ENCODE assay signal across 20 cellular contexts in genomic region chr9:26983340-26983739, GRCh38. TPM values are rescaled to one million over a fixed set of nuclear protein-coding genes. Genes with fewer than 3 reads are reported as not detected.
A peak's percentile ranks its signal among the peaks of the same experiment; 100 is the strongest.
DNase-seq lines count a peak whose midpoint lies in the region; ATAC-seq and TF ChIP-seq lines count a peak whose summit lies in the region.
"Had no signal": no experiment of that assay in that cellular context is flagged by ENCODE, and none has a peak within 500 bp of the region (broad histone marks: within the 10 kb centered on the region; RNA-seq: fewer than 3 reads in every experiment).

No MANE protein-coding gene starts in this region.

- no peaks in the 10 kb centered on the region for H3K9me3 Mint-ChIP-seq in central memory CD8-positive, alpha-beta T cell
- H3K9me3 Mint-ChIP-seq: activated CD4-positive, alpha-beta T cell treated with anti-CD3 and anti-CD28 coated beads, Interleukin-2, amount 10 ng/mL, durations not matched to agents 7 days and 5 days; activated naive CD4-positive, alpha-beta T cell treated with anti-CD3 and anti-CD28 coated beads, Interleukin-2, amount 50 U/mL, for 72 hours; brain; memory B cell had no signal

- no peaks in the 10 kb centered on the region for H3K4me1 ChIP-seq in ascending aorta
- H3K4me1 ChIP-seq: heart left ventricle, SJSA1 had no signal

- peak overlapping the region; percentile 62 for H3K27ac Mint-ChIP-seq in central memory CD8-positive, alpha-beta T cell (ENCODE audit: low read depth)
- H3K27ac Mint-ChIP-seq: activated CD4-positive, alpha-beta T cell treated with anti-CD3 and anti-CD28 coated beads, Interleukin-2, amount 10 ng/mL, durations not matched to agents 7 days and 5 days; activated naive CD4-positive, alpha-beta T cell treated with anti-CD3 and anti-CD28 coated beads, Interleukin-2, amount 50 U/mL, for 72 hours; brain; memory B cell had no signal

- no peak overlapping the region for H3K4me3 ChIP-seq in ascending aorta
- H3K4me3 ChIP-seq: heart left ventricle, SJSA1 had no signal

- H3K4me1 Mint-ChIP-seq in central memory CD8-positive, alpha-beta T cell, result no peaks in the 10 kb centered on the region
- H3K4me1 Mint-ChIP-seq: activated CD4-positive, alpha-beta T cell treated with anti-CD3 and anti-CD28 coated beads, Interleukin-2, amount 10 ng/mL, durations not matched to agents 7 days and 5 days; brain; memory B cell had no signal

- peaks cover 6 to 20% of the 10 kb centered on the region in 2 donors for H3K36me3 ChIP-seq in ascending aorta
- H3K36me3 ChIP-seq: SJSA1 had no signal

- H3K36me3 Mint-ChIP-seq in central memory CD8-positive, alpha-beta T cell (ENCODE audit: insufficient read depth), result peaks cover 9% of the 10 kb centered on the region

- no peaks in the 10 kb centered on the region for H3K9me3 ChIP-seq in ascending aorta
- H3K9me3 ChIP-seq: SJSA1 had no signal

- no peak overlapping the region for H3K27ac ChIP-seq in ascending aorta
- H3K27ac ChIP-seq: heart left ventricle, SJSA1 had no signal

- H3K27me3 Mint-ChIP-seq in central memory CD8-positive, alpha-beta T cell, result no peaks in the 10 kb centered on the region
- H3K27me3 Mint-ChIP-seq: activated CD4-positive, alpha-beta T cell treated with anti-CD3 and anti-CD28 coated beads, Interleukin-2, amount 10 ng/mL, durations not matched to agents 7 days and 5 days; brain; memory B cell had no signal

- no peaks in the 10 kb centered on the region for H3K27me3 ChIP-seq in ascending aorta
- H3K27me3 ChIP-seq: heart left ventricle, SJSA1 had no signal

- no peak overlapping the region for H3K4me3 Mint-ChIP-seq in central memory CD8-positive, alpha-beta T cell
- H3K4me3 Mint-ChIP-seq: activated CD4-positive, alpha-beta T cell treated with anti-CD3 and anti-CD28 coated beads, Interleukin-2, amount 10 ng/mL, durations not matched to agents 7 days and 5 days; brain; memory B cell had no signal

- no peak for TF ChIP-seq CTCF in ascending aorta (IDR thresholded peaks at IDR 0.05)

- ATAC-seq in GM18858 (IDR thresholded peaks at IDR 0.05; ENCODE audit: unreplicated experiment), result peak; percentile 67
- peak; percentile 68 for ATAC-seq in GM21528 (IDR thresholded peaks at IDR 0.05; ENCODE audit: low FRiP score, unreplicated experiment)
- peak; percentile 74 for ATAC-seq in HG03103 (IDR thresholded peaks at IDR 0.05; ENCODE audit: low read depth, unreplicated experiment)
- no peak for ATAC-seq in central memory CD8-positive, alpha-beta T cell (replicated peaks; ENCODE audit: extremely low read depth, poor library complexity, severe bottlenecking)
- no peak for ATAC-seq in HG02763 (IDR thresholded peaks at IDR 0.05; ENCODE audit: unreplicated experiment)
- ATAC-seq: activated naive CD4-positive, alpha-beta T cell treated with anti-CD3 and anti-CD28 coated beads, Interleukin-2, amount 50 U/mL, for 72 hours; heart left ventricle had no signal

- no peak for DNase-seq in central memory CD8-positive, alpha-beta T cell (ENCODE audit: low spot score in 2 of 2)
- no peak for DNase-seq in ascending aorta (ENCODE audit: low spot score in 2 of 2)
- no peak for DNase-seq in NCI-H2196 (lab: John Stamatoyannopoulos, UW; ENCODE audit: unreplicated experiment)
- DNase-seq: activated CD4-positive, alpha-beta T cell treated with anti-CD3 and anti-CD28 coated beads, Interleukin-2, amount 10 ng/mL, durations not matched to agents 7 days and 5 days; heart left ventricle; NCI-H1694 treated with DMSO at 0.1 percent for 48 hours; retina; stimulated activated CD4-positive, alpha-beta T cell treated with anti-CD3 and anti-CD28 coated beads, Interleukin-15, amount 100 ng/mL, for 24 hours; T1000 had no signal

- intact Hi-C loops in ascending aorta (cut with DNase I), result no loop called here

RNA-seq across cellular contexts. Expression of gene LRRC19, which starts 22.1 kb away (rescaled TPM):
- not detected for total RNA-seq in ascending aorta
- total RNA-seq: activated CD4-positive, alpha-beta T cell treated with anti-CD3 and anti-CD28 coated beads, Interleukin-2, amount 10 ng/mL, durations not matched to agents 7 days and 5 days; activated naive CD4-positive, alpha-beta T cell treated with anti-CD3 and anti-CD28 coated beads, Interleukin-2, amount 50 U/mL, for 72 hours; dermis microvascular lymphatic vessel endothelial cell; heart left ventricle; NCI-H460; SJSA1; subcutaneous adipose tissue had no signal

RNA-seq across cellular contexts. Expression of gene IFT74, which starts 27.1 kb away (rescaled TPM):
- 5.2 TPM for total RNA-seq in ascending aorta

RNA-seq across cellular contexts. Expression of gene PLAA, which starts 36.3 kb away (rescaled TPM):
- 14.5 TPM for total RNA-seq in ascending aorta

Comparison
In these comparisons a context has a peak if more than half of its experiments do, and no peak if none do; other contexts are left out.
1. ATAC-seq: peak in GM18858 (single experiment), GM21528 (single experiment) and HG03103 (single experiment); none in central memory CD8-positive, alpha-beta T cell (single experiment) and HG02763 (single experiment).